In genomic region chr7:87091487-87092066, GRCh38 we compare ENCODE assay signal across 27 cellular contexts.
"Had no signal": no experiment of that assay in that cellular context is flagged by ENCODE, and none has a peak within 500 bp of the region (broad histone marks: within the 10 kb centered on the region; RNA-seq: fewer than 3 reads in every experiment).

No MANE protein-coding gene starts in this region.

- H3K79me2 ChIP-seq: hepatocyte had no signal

- H3K9me3 Mint-ChIP-seq: activated naive CD4-positive, alpha-beta T cell treated with anti-CD3 and anti-CD28 coated beads, Interleukin-2, amount 50 U/mL, for 24 hours; dendritic cell treated with granulocyte-macrophage colony-stimulating factor and Interleukin-4, amounts not matched to agents 40 ng/mL and 50 ng/mL, for 4 days; natural killer cell had no signal

- H3K27me3 Mint-ChIP-seq: dendritic cell treated with granulocyte-macrophage colony-stimulating factor and Interleukin-4, amounts not matched to agents 40 ng/mL and 50 ng/mL, for 4 days; progenitor cell of endocrine pancreas had no signal

- H3K36me3 ChIP-seq: sigmoid colon, transverse colon, uterus, WERI-Rb-1 had no signal

- H3K4me1 Mint-ChIP-seq: activated naive CD4-positive, alpha-beta T cell treated with anti-CD3 and anti-CD28 coated beads, Interleukin-2, amount 50 U/mL, for 24 hours; brain; natural killer cell; stimulated activated naive B cell treated with anti-CD40 and anti-IgM and Interleukin-4, amounts not matched to agents 10 μg/mL and 1 μg/mL and 100 μg/mL, for 72 hours had no signal

- H3K4me3 ChIP-seq: hepatocyte, sigmoid colon, smooth muscle cell, transverse colon, uterus had no signal

- H3K27ac ChIP-seq: hepatocyte, sigmoid colon, transverse colon, uterus, WERI-Rb-1 had no signal

- H3K27me3 ChIP-seq: hepatocyte, sigmoid colon, transverse colon, uterus had no signal

- H3K4me1 ChIP-seq: sigmoid colon, transverse colon, uterus had no signal

- H3K9me3 ChIP-seq: sigmoid colon, transverse colon, uterus had no signal

- H3K4me2 ChIP-seq: hepatocyte, smooth muscle cell had no signal

- H2AFZ ChIP-seq: hepatocyte had no signal

- ATAC-seq: activated CD8-positive, alpha-beta T cell treated with anti-CD3 and anti-CD28 coated beads, Interleukin-2, amount 10 ng/mL, durations not matched to agents 7 days and 5 days; left ventricle myocardium superior; natural killer cell; stimulated activated naive B cell treated with anti-CD40 and anti-IgM and Interleukin-4, amounts not matched to agents 10 μg/mL and 1 μg/mL and 100 μg/mL, for 72 hours had no signal

- DNase-seq: activated CD4-positive, alpha-beta T cell treated with anti-CD3 and anti-CD28 coated beads for 1 hour; activated CD4-positive, alpha-beta T cell treated with anti-CD3 and anti-CD28 coated beads, Interleukin-2, amount 50 U/mL, for 1 hour; activated CD8-positive, alpha-beta T cell treated with anti-CD3 and anti-CD28 coated beads, Interleukin-2, amount 10 ng/mL, durations not matched to agents 7 days and 5 days; activated gamma-delta T cell treated with Interleukin-2 at 50 U/mL for 16 hours; aorta; caudate nucleus; effector CD4-positive, alpha-beta T cell; foreskin melanocyte; glutamatergic neuron; left ventricle myocardium superior; mammary epithelial cell; midbrain; natural killer cell; retina; sigmoid colon; stimulated activated CD4-positive, alpha-beta T cell treated with anti-CD3 and anti-CD28 coated beads, Interleukin-2, amount 100 ng/mL, for 48 hours; stimulated activated CD8-positive, alpha-beta memory T cell treated with anti-CD3 and anti-CD28 coated beads, Interleukin-4, amount 100 ng/mL, for 48 hours; stimulated activated naive B cell treated with anti-CD40 and anti-IgM and Interleukin-4, amounts not matched to agents 10 μg/mL and 1 μg/mL and 100 μg/mL, for 72 hours; transverse colon; uterus; WERI-Rb-1 had no signal

- H3K27ac Mint-ChIP-seq: activated CD8-positive, alpha-beta T cell treated with anti-CD3 and anti-CD28 coated beads, Interleukin-2, amount 10 ng/mL, durations not matched to agents 7 days and 5 days; activated naive CD4-positive, alpha-beta T cell treated with anti-CD3 and anti-CD28 coated beads, Interleukin-2, amount 50 U/mL, for 24 hours; brain; dendritic cell treated with granulocyte-macrophage colony-stimulating factor and Interleukin-4, amounts not matched to agents 40 ng/mL and 50 ng/mL, for 4 days; natural killer cell; progenitor cell of endocrine pancreas; stimulated activated naive B cell treated with anti-CD40 and anti-IgM and Interleukin-4, amounts not matched to agents 10 μg/mL and 1 μg/mL and 100 μg/mL, for 72 hours had no signal

- H3K36me3 Mint-ChIP-seq: activated naive CD4-positive, alpha-beta T cell treated with anti-CD3 and anti-CD28 coated beads, Interleukin-2, amount 50 U/mL, for 24 hours; natural killer cell had no signal

- H3K4me3 Mint-ChIP-seq: activated CD8-positive, alpha-beta T cell treated with anti-CD3 and anti-CD28 coated beads, Interleukin-2, amount 10 ng/mL, durations not matched to agents 7 days and 5 days; activated naive CD4-positive, alpha-beta T cell treated with anti-CD3 and anti-CD28 coated beads, Interleukin-2, amount 50 U/mL, for 24 hours; brain; dendritic cell treated with granulocyte-macrophage colony-stimulating factor and Interleukin-4, amounts not matched to agents 40 ng/mL and 50 ng/mL, for 4 days; natural killer cell; stimulated activated naive B cell treated with anti-CD40 and anti-IgM and Interleukin-4, amounts not matched to agents 10 μg/mL and 1 μg/mL and 100 μg/mL, for 72 hours had no signal
